Comparison of ENCODE assay signal across 11 cellular contexts in the genomic region with DNA sequence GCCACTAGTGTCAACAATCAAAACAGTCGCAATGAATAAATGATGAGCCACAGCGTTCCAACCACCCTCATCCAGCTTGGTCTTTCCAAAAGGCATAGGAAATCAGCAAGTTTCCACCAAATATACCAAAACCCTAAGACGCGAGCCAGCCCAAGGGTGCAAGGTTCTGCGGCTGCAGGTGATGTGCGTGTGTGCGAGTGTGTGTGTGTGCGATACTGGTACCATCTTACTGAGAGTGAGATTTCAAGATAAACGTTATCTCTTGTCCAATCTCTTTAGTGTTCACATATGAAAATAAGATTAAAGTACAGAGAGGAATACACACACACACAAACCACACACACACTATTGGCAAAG. TPM values are rescaled to one million over a fixed set of nuclear protein-coding genes. Genes with fewer than 3 reads are reported as not detected.
DNase-seq lines count a peak whose midpoint lies in the region; ATAC-seq and TF ChIP-seq lines count a peak whose summit lies in the region.
"Had no signal": no experiment of that assay in that cellular context is flagged by ENCODE, and none has a peak within 500 bp of the region (broad histone marks: within the 10 kb centered on the region; RNA-seq: fewer than 3 reads in every experiment).

No MANE protein-coding gene starts in this region.

- TF ChIP-seq CTCF in C4-2B (conservative IDR thresholded peaks at IDR 0.05) (peak; percentile 52), hepatocyte (IDR thresholded peaks at IDR 0.05; ENCODE audit: poor library complexity) (no peak), retinal pigment epithelial cell (conservative IDR thresholded peaks at IDR 0.05; ENCODE audit: low read depth, low read length) (no peak)

- 20% methylated on average over 9 of the region's 9 CpGs for WGBS in hepatocyte (ENCODE audit: low lambda C conversion rate, missing lambda C conversion rate)

- H3K36me3 ChIP-seq in adipocyte (ENCODE audit: control insufficient read depth, insufficient read depth, low read length, severe bottlenecking) (no peaks in the 10 kb centered on the region), hepatocyte (replicated peaks; ENCODE audit: insufficient read depth, low read depth) (no peaks in the 10 kb centered on the region)

- no peak for DNase-seq in adipocyte (ENCODE audit: low read depth)
- DNase-seq in hepatocyte (ENCODE audit: low spot score) = no peak
- DNase-seq in retinal pigment epithelial cell (ENCODE audit: low read depth) = no peak
- no peak for DNase-seq in C1 segment of cervical spinal cord (lab: John Stamatoyannopoulos, UW)
- DNase-seq in stimulated activated CD4-positive, alpha-beta T cell treated with anti-CD3 and anti-CD28 coated beads, Interleukin-4, amount 100 ng/mL, for 1 hour = no peak
- no peak for DNase-seq in stimulated activated CD4-positive, alpha-beta T cell treated with anti-CD3 and anti-CD28 coated beads, Interleukin-1b, Interleukin-23, amount 100 ng/mL, for 48 hours
- DNase-seq: activated CD4-positive, alpha-beta memory T cell treated with anti-CD3 and anti-CD28 coated beads, Interleukin-2, amount 10 ng/mL, durations not matched to agents 7 days and 5 days had no signal

- H3K9ac ChIP-seq in adipocyte (ENCODE audit: low read length) = peak overlapping the region; percentile 73

- H3K27me3 ChIP-seq in adipocyte (replicated peaks; ENCODE audit: control insufficient read depth, insufficient read depth, low read length) (no peaks in the 10 kb centered on the region), hepatocyte (peaks cover 48% of the 10 kb centered on the region)

- H3K79me2 ChIP-seq in hepatocyte = no peaks in the 10 kb centered on the region

- ATAC-seq in GM21576 (IDR thresholded peaks at IDR 0.05; ENCODE audit: unreplicated experiment) = no peak
- ATAC-seq: naive thymus-derived CD8-positive, alpha-beta T cell had no signal

- H3K4me2 ChIP-seq in hepatocyte = peak overlapping the region; percentile 94

- peaks cover 18% of the 10 kb centered on the region for H3K4me1 ChIP-seq in adipocyte (ENCODE audit: control insufficient read depth, insufficient read depth, low read length)
- peaks cover 5% of the 10 kb centered on the region for H3K4me1 ChIP-seq in hepatocyte (ENCODE audit: insufficient read depth)

- H4K20me1 ChIP-seq in hepatocyte (ENCODE audit: insufficient read depth, poor library complexity, severe bottlenecking) = no peaks in the 10 kb centered on the region

- H3K4me3 ChIP-seq in adipocyte (ENCODE audit: low read length) = peak overlapping the region; percentile 91
- peak overlapping the region; percentile 66 for H3K4me3 ChIP-seq in hepatocyte
- peak overlapping the region; percentile 90 for H3K4me3 ChIP-seq in retinal pigment epithelial cell (ENCODE audit: low read length)

- no peaks in the 10 kb centered on the region for H3K9me2 ChIP-seq in hepatocyte (replicated peaks; ENCODE audit: insufficient read depth)

- H3K9me3 ChIP-seq in adipocyte (ENCODE audit: control insufficient read depth, low read length) (no peaks in the 10 kb centered on the region), hepatocyte (ENCODE audit: low read depth) (no peaks in the 10 kb centered on the region)

- H3K27ac ChIP-seq in C4-2B = no peak overlapping the region
- no peak overlapping the region for H3K27ac ChIP-seq in hepatocyte

- H2AFZ ChIP-seq in hepatocyte = peak overlapping the region; percentile 87

RNA-seq across cellular contexts. Expression of a gene that starts 0.9 kb away (rescaled TPM):
- 0.50 and 0.72 TPM in 2 replicates for total RNA-seq in hepatocyte
- polyA plus RNA-seq in hepatocyte = 0.28 and 0.83 TPM in 2 replicates
- total RNA-seq: activated CD4-positive, alpha-beta memory T cell treated with anti-CD3 and anti-CD28 coated beads, Interleukin-2, amount 10 ng/mL, durations not matched to agents 7 days and 5 days; naive thymus-derived CD8-positive, alpha-beta T cell; SK-MEL-5 had no signal
- polyA plus RNA-seq: naive thymus-derived CD8-positive, alpha-beta T cell had no signal
